Comparison of ENCODE assay signal across 11 cellular contexts in genomic region chr16:4623593-4623992, GRCh38. TPM values are rescaled to one million over a fixed set of nuclear protein-coding genes. Genes with fewer than 3 reads are reported as not detected.
DNase-seq lines count a peak whose midpoint lies in the region; ATAC-seq and TF ChIP-seq lines count a peak whose summit lies in the region.
"Had no signal": no experiment of that assay in that cellular context is flagged by ENCODE, and none has a peak within 500 bp of the region (broad histone marks: within the 10 kb centered on the region; RNA-seq: fewer than 3 reads in every experiment).

No MANE protein-coding gene starts in this region.

- 87% methylated on average over 7 of the region's 7 CpGs for WGBS in liver
- 86% methylated on average over 7 of the region's 7 CpGs; no CpG with 5 or more reads in 1 of the 2 donors for WGBS in transverse colon (ENCODE audit: low coverage in 1 of 2), 2 donors

- intact Hi-C loops in transverse colon (cut with DNase I; ENCODE audit: low total_unique reads), result no loop called here

- TF ChIP-seq EP300 in transverse colon (IDR thresholded peaks at IDR 0.05; ENCODE audit: low read depth), result no peak

- H3K9ac ChIP-seq in liver (ENCODE audit: low read depth in 1 of 2, low read length in 2 of 2), result peak overlapping the region in 1 of 2 donors; percentile 33

- no peaks in the 10 kb centered on the region for H3K27me3 Mint-ChIP-seq in activated T-cell treated with anti-CD3 and anti-CD28 coated beads, Interleukin-2, amount 50 U/mL, for 4 hours (ENCODE audit: low read depth)
- H3K27me3 Mint-ChIP-seq in T-helper 17 cell, result no peaks in the 10 kb centered on the region

- H3K4me1 Mint-ChIP-seq in activated T-cell treated with anti-CD3 and anti-CD28 coated beads, Interleukin-2, amount 50 U/mL, for 4 hours (ENCODE audit: low read depth), result peaks cover 29% of the 10 kb centered on the region
- H3K4me1 Mint-ChIP-seq in T-helper 17 cell, result peaks cover 21% of the 10 kb centered on the region

- H3K9me3 Mint-ChIP-seq in activated T-cell treated with anti-CD3 and anti-CD28 coated beads, Interleukin-2, amount 50 U/mL, for 4 hours, result no peaks in the 10 kb centered on the region

- H3K9me3 ChIP-seq in T-helper 17 cell (ENCODE audit: control insufficient read depth, low read length, poor library complexity, severe bottlenecking) (no peaks in the 10 kb centered on the region), liver (ENCODE audit: control insufficient read depth in 4 of 4, low read length in 3 of 4) (no peaks in the 10 kb centered on the region), transverse colon (no peaks in the 10 kb centered on the region)
- H3K9me3 ChIP-seq: left ventricle myocardium inferior had no signal

- H3K27me3 ChIP-seq in liver (ENCODE audit: control insufficient read depth in 4 of 4, insufficient read depth in 4 of 4, low read length in 3 of 4) (no peaks in the 10 kb centered on the region), transverse colon (no peaks in the 10 kb centered on the region)

- no peak overlapping the region for H3K27ac Mint-ChIP-seq in T-helper 17 cell

- ATAC-seq in activated T-cell treated with anti-CD3 and anti-CD28 coated beads, Interleukin-2, amount 50 U/mL, for 4 hours, result no peak
- ATAC-seq in T-helper 17 cell, result no peak
- no peak for ATAC-seq in GM21360 (IDR thresholded peaks at IDR 0.05; ENCODE audit: unreplicated experiment)

- H3K36me3 Mint-ChIP-seq in activated T-cell treated with anti-CD3 and anti-CD28 coated beads, Interleukin-2, amount 50 U/mL, for 4 hours (ENCODE audit: insufficient read depth), result no peaks in the 10 kb centered on the region
- peaks cover 2% of the 10 kb centered on the region for H3K36me3 Mint-ChIP-seq in T-helper 17 cell (ENCODE audit: low read depth)

- no peak for DNase-seq in activated T-cell treated with anti-CD3 and anti-CD28 coated beads, Interleukin-2, amount 50 U/mL, for 4 hours
- DNase-seq in activated T-cell treated with anti-CD3 and anti-CD28 coated beads, Interleukin-2, amount 50 U/mL, for 1 hour, result no peak
- DNase-seq in T-helper 17 cell, result no peak
- DNase-seq in transverse colon, result no peak
- DNase-seq in DMS79 (lab: John Stamatoyannopoulos, UW), result no peak
- DNase-seq in GM10266 (ENCODE audit: extremely low spot score), result no peak
- DNase-seq: dermis blood vessel endothelial cell, HCEC 1CT had no signal

- H3K4me3 ChIP-seq in liver (ENCODE audit: low read depth in 1 of 3, low read length in 3 of 3) (no peak overlapping the region), transverse colon (no peak overlapping the region)

- in situ Hi-C loops in transverse colon (cut with MboI; ENCODE audit: low pct_ligation_motif_present in 1 of 4, low pct_unique_long_range_greater_than_20kb in 1 of 4, low sequenced_read_pairs in 3 of 4), result no loop called here

- H3K36me3 ChIP-seq in liver (ENCODE audit: control insufficient read depth in 4 of 4, insufficient read depth in 3 of 4, low read depth in 1 of 4, low read length in 3 of 4) (peaks cover 0 to 3% (median under 1%) of the 10 kb centered on the region in 4 donors), transverse colon (no peaks in the 10 kb centered on the region)
- H3K36me3 ChIP-seq: left ventricle myocardium inferior had no signal

- TF ChIP-seq CTCF in liver (IDR thresholded peaks at IDR 0.05; ENCODE audit: low read depth, low read length, missing input control) (no peak), transverse colon (IDR thresholded peaks at IDR 0.05) (no peak), GM10266 (IDR thresholded peaks at IDR 0.05; ENCODE audit: control insufficient read depth, insufficient read depth, low read depth, missing control alignments) (no peak)

- no peak for TF ChIP-seq RAD21 in liver (IDR thresholded peaks at IDR 0.05)

- no peak for TF ChIP-seq POLR2A in transverse colon (IDR thresholded peaks at IDR 0.05)

- H3K4me1 ChIP-seq in liver (ENCODE audit: control insufficient read depth in 4 of 4, insufficient read depth in 4 of 4, low read length in 3 of 4), result peaks cover 11 to 42% (median 36%) of the 10 kb centered on the region in 4 donors
- peaks cover 12 to 30% (median 15%) of the 10 kb centered on the region in 4 donors for H3K4me1 ChIP-seq in transverse colon

- H3K27ac ChIP-seq in liver (ENCODE audit: low read depth in 1 of 2, low read length in 2 of 2) (peak overlapping the region; percentile 95 to 98), transverse colon (peak overlapping the region; percentile 94 to 97 (median 96))

- H3K4me3 Mint-ChIP-seq in activated T-cell treated with anti-CD3 and anti-CD28 coated beads, Interleukin-2, amount 50 U/mL, for 4 hours, result peak overlapping the region; percentile 98
- peak overlapping the region; percentile 59 for H3K4me3 Mint-ChIP-seq in T-helper 17 cell

TF ChIP-seq in liver, 16 proteins besides CTCF, POLR2A, EP300 and RAD21:
- TF ChIP-seq REST (IDR thresholded peaks at IDR 0.05) (no peak), EGR1 (IDR thresholded peaks at IDR 0.05; ENCODE audit: low read depth in 2 of 2) (no peak), ATF3 (IDR thresholded peaks at IDR 0.05) (no peak)

RNA-seq across cellular contexts. Expression of gene MGRN1, which starts 1.0 kb away (rescaled TPM):
- 10 to 100 TPM; 56.5 to 60.5 (median 58.0) TPM for total RNA-seq in activated T-cell treated with anti-CD3 and anti-CD28 coated beads, Interleukin-2, amount 50 U/mL, for 4 hours
- total RNA-seq in T-helper 17 cell (10 to 100 TPM; 69.3 to 74.7 TPM), liver (10 to 100 TPM; 15.9 to 35.7 TPM), transverse colon (100 to 1,000 TPM in 1 of 4 donors, 10 to 100 TPM in 3; 49.1 to 127 (median 79.5) TPM)
- polyA plus RNA-seq in liver, result 10 to 100 TPM; 21.9 to 29.9 TPM

RNA-seq across cellular contexts. Expression of gene UBALD1, which starts 8.9 kb away (rescaled TPM):
- 10 to 100 TPM; 22.5 to 27.2 (median 23.7) TPM for total RNA-seq in activated T-cell treated with anti-CD3 and anti-CD28 coated beads, Interleukin-2, amount 50 U/mL, for 4 hours
- 10 to 100 TPM; 25.8 to 26.6 TPM for total RNA-seq in T-helper 17 cell
- 1 to 10 TPM; 4.5 to 6.9 TPM for total RNA-seq in liver
- polyA plus RNA-seq in liver, result 10 to 100 TPM in 1 of 2 donors, 1 to 10 TPM in 1; 8.2 to 22.4 TPM
- 10 to 100 TPM in 2 of 4 donors, 1 to 10 TPM in 2; 8.6 to 18.0 (median 10.5) TPM for total RNA-seq in transverse colon
